10 cellular contexts compared by ENCODE assay signal in genomic region chr12:6767301-6767591, GRCh38. TPM values are rescaled to one million over a fixed set of nuclear protein-coding genes. Genes with fewer than 3 reads are reported as not detected.
DNase-seq lines count a peak whose midpoint lies in the region; ATAC-seq and TF ChIP-seq lines count a peak whose summit lies in the region.
"Had no signal": no experiment of that assay in that cellular context is flagged by ENCODE, and none has a peak within 500 bp of the region (broad histone marks: within the 10 kb centered on the region; RNA-seq: fewer than 3 reads in every experiment).

No MANE protein-coding gene starts in this region.

- DNase-seq in DMS 273 (lab: John Stamatoyannopoulos, UW; ENCODE audit: unreplicated experiment) (peak; percentile 45), DMS 273 treated with DMSO at 0.1 percent for 48 hours (lab: John Stamatoyannopoulos, UW) (no peak), hepatocyte (ENCODE audit: low spot score) (no peak), NCI-H2227 (lab: John Stamatoyannopoulos, UW; ENCODE audit: unreplicated experiment) (no peak), occipital lobe (lab: John Stamatoyannopoulos, UW) (no peak), NOMO-1 treated with dmso at 0.1 percent for 144 hours (lab: John Stamatoyannopoulos, UW; ENCODE audit: unreplicated experiment) (no peak)
- DNase-seq in activated CD4-positive, alpha-beta memory T cell treated with anti-CD3 and anti-CD28 coated beads for 36 hours: no peak

- H3K27me3 ChIP-seq in hepatocyte: no peaks in the 10 kb centered on the region

- H3K9me3 ChIP-seq in hepatocyte (ENCODE audit: low read depth): no peaks in the 10 kb centered on the region

- peak overlapping the region; percentile 63 for H3K4me3 ChIP-seq in hepatocyte

- H3K9me2 ChIP-seq in hepatocyte (replicated peaks; ENCODE audit: insufficient read depth): no peaks in the 10 kb centered on the region

- no peak for TF ChIP-seq CTCF in hepatocyte (IDR thresholded peaks at IDR 0.05; ENCODE audit: poor library complexity)

- peak overlapping the region; percentile 55 for H2AFZ ChIP-seq in hepatocyte

- H3K27me3 Mint-ChIP-seq in activated CD4-positive, alpha-beta memory T cell treated with anti-CD3 and anti-CD28 coated beads for 36 hours: peaks cover 26% of the 10 kb centered on the region
- peaks cover 77% of the 10 kb centered on the region for H3K27me3 Mint-ChIP-seq in stimulated activated memory B cell treated with anti-CD40 and anti-IgM and Interleukin-4, amounts not matched to agents 10 μg/mL and 1 μg/mL and 100 μg/mL, for 72 hours

- H3K36me3 ChIP-seq in hepatocyte (replicated peaks; ENCODE audit: insufficient read depth, low read depth): no peaks in the 10 kb centered on the region

- CTCF ChIA-PET in activated CD4-positive, alpha-beta memory T cell treated with anti-CD3 and anti-CD28 coated beads for 36 hours (lab: Charles Lee): interaction anchor here (0.7 to 4.1 kb wide), 26 partner anchors 8 to 197 kb away, joined by 3 to 80 read pairs (median 4); partner anchors contain the start of genes CD4, CDCA3, COPS7A and MLF2

- peak overlapping the region; percentile 86 for H3K27ac ChIP-seq in hepatocyte

- H3K36me3 Mint-ChIP-seq in activated CD4-positive, alpha-beta memory T cell treated with anti-CD3 and anti-CD28 coated beads for 36 hours: peaks cover 10% of the 10 kb centered on the region
- H3K36me3 Mint-ChIP-seq in stimulated activated memory B cell treated with anti-CD40 and anti-IgM and Interleukin-4, amounts not matched to agents 10 μg/mL and 1 μg/mL and 100 μg/mL, for 72 hours: no peaks in the 10 kb centered on the region

- H3K4me3 Mint-ChIP-seq in activated CD4-positive, alpha-beta memory T cell treated with anti-CD3 and anti-CD28 coated beads for 36 hours: peak overlapping the region; percentile 82
- H3K4me3 Mint-ChIP-seq in stimulated activated memory B cell treated with anti-CD40 and anti-IgM and Interleukin-4, amounts not matched to agents 10 μg/mL and 1 μg/mL and 100 μg/mL, for 72 hours: peak overlapping the region; percentile 89

- POLR2A ChIA-PET in activated CD4-positive, alpha-beta memory T cell treated with anti-CD3 and anti-CD28 coated beads for 36 hours (lab: Charles Lee): interaction anchor here (0.8 to 3.2 kb wide), 6 partner anchors 11 to 100 kb away, joined by 3 to 19 read pairs (median 6); partner anchors contain the start of genes CD4, MLF2, TPI1 and USP5

- H4K20me1 ChIP-seq in hepatocyte (ENCODE audit: insufficient read depth, poor library complexity, severe bottlenecking): peaks cover 26% of the 10 kb centered on the region

- peak overlapping the region; percentile 24 for H3K27ac Mint-ChIP-seq in activated CD4-positive, alpha-beta memory T cell treated with anti-CD3 and anti-CD28 coated beads for 36 hours
- H3K27ac Mint-ChIP-seq in stimulated activated memory B cell treated with anti-CD40 and anti-IgM and Interleukin-4, amounts not matched to agents 10 μg/mL and 1 μg/mL and 100 μg/mL, for 72 hours: peak overlapping the region; percentile 61

- WGBS in hepatocyte (ENCODE audit: low lambda C conversion rate, missing lambda C conversion rate): under 1% methylated on average over 17 of the region's 17 CpGs

- H3K4me2 ChIP-seq in hepatocyte: peak overlapping the region; percentile 95

- H3K9me3 Mint-ChIP-seq in activated CD4-positive, alpha-beta memory T cell treated with anti-CD3 and anti-CD28 coated beads for 36 hours: no peaks in the 10 kb centered on the region
- no peaks in the 10 kb centered on the region for H3K9me3 Mint-ChIP-seq in stimulated activated memory B cell treated with anti-CD40 and anti-IgM and Interleukin-4, amounts not matched to agents 10 μg/mL and 1 μg/mL and 100 μg/mL, for 72 hours

- peaks cover 32% of the 10 kb centered on the region for H3K79me2 ChIP-seq in hepatocyte

- intact Hi-C loops in activated CD4-positive, alpha-beta memory T cell treated with anti-CD3 and anti-CD28 coated beads for 36 hours (cut with micrococcal nuclease): loop anchor here (2.0 kb wide), 1 partner anchor 14 kb away; the partner anchor contains the start of gene MLF2

- peaks cover 46% of the 10 kb centered on the region for H3K4me1 Mint-ChIP-seq in activated CD4-positive, alpha-beta memory T cell treated with anti-CD3 and anti-CD28 coated beads for 36 hours (ENCODE audit: low read depth)
- peaks cover 40% of the 10 kb centered on the region for H3K4me1 Mint-ChIP-seq in stimulated activated memory B cell treated with anti-CD40 and anti-IgM and Interleukin-4, amounts not matched to agents 10 μg/mL and 1 μg/mL and 100 μg/mL, for 72 hours

- peaks cover 41% of the 10 kb centered on the region for H3K4me1 ChIP-seq in hepatocyte (ENCODE audit: insufficient read depth)

- ATAC-seq in stimulated activated memory B cell treated with anti-CD40 and anti-IgM and Interleukin-4, amounts not matched to agents 10 μg/mL and 1 μg/mL and 100 μg/mL, for 72 hours: no peak

RNA-seq across cellular contexts. Expression of gene PTMS, which starts 1.1 kb away (rescaled TPM):
- 100 to 1,000 TPM; 104 to 109 TPM for total RNA-seq in activated CD4-positive, alpha-beta memory T cell treated with anti-CD3 and anti-CD28 coated beads for 36 hours
- total RNA-seq in hepatocyte (179 and 180 TPM in 2 replicates), occipital lobe (26.8 TPM)
- polyA plus RNA-seq in hepatocyte: 282 and 315 TPM in 2 replicates

RNA-seq across cellular contexts. Expression of gene LAG3, which starts 5.1 kb away (rescaled TPM):
- 100 to 1,000 TPM; 169 to 172 TPM for total RNA-seq in activated CD4-positive, alpha-beta memory T cell treated with anti-CD3 and anti-CD28 coated beads for 36 hours
- total RNA-seq in hepatocyte (0.52 and 0.70 TPM in 2 replicates), occipital lobe (not detected)
- 0.91 and 1.2 TPM in 2 replicates for polyA plus RNA-seq in hepatocyte
- total RNA-seq: A172, SK-MEL-5 had no signal

RNA-seq across cellular contexts. Expression of gene MLF2, which starts 14.3 kb away (rescaled TPM):
- total RNA-seq in activated CD4-positive, alpha-beta memory T cell treated with anti-CD3 and anti-CD28 coated beads for 36 hours: 100 to 1,000 TPM; 140 to 141 TPM
- 210 and 241 TPM in 2 replicates for total RNA-seq in hepatocyte
- polyA plus RNA-seq in hepatocyte: 508 and 535 TPM in 2 replicates
- 81.4 TPM for total RNA-seq in occipital lobe

RNA-seq across cellular contexts. Expression of gene CD4, which starts 22.1 kb away (rescaled TPM):
- 100 to 1,000 TPM; 290 to 300 TPM for total RNA-seq in activated CD4-positive, alpha-beta memory T cell treated with anti-CD3 and anti-CD28 coated beads for 36 hours
- total RNA-seq in hepatocyte (2.4 and 2.7 TPM in 2 replicates), occipital lobe (2.3 TPM)
- 2.7 and 6.4 TPM in 2 replicates for polyA plus RNA-seq in hepatocyte
- total RNA-seq: A172 had no signal

RNA-seq across cellular contexts. Expression of gene COPS7A, which starts 43.4 kb away (rescaled TPM):
- 10 to 100 TPM; 37.6 to 39.4 TPM for total RNA-seq in activated CD4-positive, alpha-beta memory T cell treated with anti-CD3 and anti-CD28 coated beads for 36 hours
- total RNA-seq in hepatocyte: 46.9 and 56.7 TPM in 2 replicates
- 65.2 and 73.6 TPM in 2 replicates for polyA plus RNA-seq in hepatocyte
- total RNA-seq in occipital lobe: 37.1 TPM

Comparison
In these comparisons a context has a peak if more than half of its experiments do, and no peak if none do; other contexts are left out.
1. RNA of gene LAG3, which starts 5.1 kb away (total RNA-seq): 169 to 172 TPM in activated CD4-positive, alpha-beta memory T cell treated with anti-CD3 and anti-CD28 coated beads for 36 hours; 0.52 to 0.70 TPM in hepatocyte and not detected in occipital lobe (single experiment); every median in the first group is over 10 times any median in the second.